35 cellular contexts compared by ENCODE assay signal in the genomic region with DNA sequence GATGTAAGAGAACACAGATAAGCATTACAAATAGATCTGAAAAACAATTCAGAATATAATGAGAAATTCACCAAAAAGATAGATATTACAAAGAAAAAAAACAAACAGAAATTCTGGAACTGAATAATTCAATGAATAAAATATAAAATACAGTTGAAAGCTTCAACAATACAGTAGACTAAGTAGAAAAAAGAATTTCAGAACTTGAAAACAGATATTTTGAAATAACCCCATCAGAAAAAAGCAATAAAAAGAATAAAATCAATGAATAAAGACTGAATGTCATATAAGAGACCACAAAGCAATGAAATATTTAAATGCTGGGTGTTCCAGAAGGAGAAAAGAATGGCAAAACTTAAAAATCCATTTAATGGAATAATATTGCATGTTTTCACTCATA.
DNase-seq lines count a peak whose midpoint lies in the region; ATAC-seq, FAIRE-seq and TF ChIP-seq lines count a peak whose summit lies in the region.
"Had no signal": no experiment of that assay in that cellular context is flagged by ENCODE, and none has a peak within 500 bp of the region (broad histone marks: within the 10 kb centered on the region; RNA-seq: fewer than 3 reads in every experiment).

No MANE protein-coding gene starts in this region.

- POLR2A ChIA-PET in SK-N-SH (lab: Yijun Ruan, JAX) = no interaction called here
- POLR2A ChIA-PET in HEK293 (lab: Yijun Ruan, JAX) = no interaction called here
- POLR2A ChIA-PET in K562 (lab: Yijun Ruan, JAX) = no interaction called here
- POLR2A ChIA-PET in CD8-positive, alpha-beta memory T cell (lab: Charles Lee) = no interaction called here

- no peaks in the 10 kb centered on the region for H3K9me3 ChIP-seq in SK-N-SH
- H3K9me3 ChIP-seq in HEK293 (ENCODE audit: control insufficient read depth, insufficient read depth, low read depth, low read length) = no peaks in the 10 kb centered on the region
- H3K9me3 ChIP-seq in K562 (replicated peaks; ENCODE audit: control insufficient read depth, insufficient read depth, low read depth, low read length) = no peaks in the 10 kb centered on the region; the same call in 1 of the 2 replicates
- H3K9me3 ChIP-seq in CD8-positive, alpha-beta memory T cell (ENCODE audit: low read length) = no peaks in the 10 kb centered on the region
- H3K9me3 ChIP-seq: BE2C had no signal

- H3K9ac ChIP-seq in SK-N-SH = no peak overlapping the region
- no peak overlapping the region for H3K9ac ChIP-seq in K562 (ENCODE audit: insufficient read depth in 1 of 2, low read depth in 2 of 2, low read length in 2 of 2)
- H3K9ac ChIP-seq: BLaER1; BLaER1 treated with 17β-estradiol and CSF1 and Interleukin-3, amounts not matched to agents 10 nM and 100 nM had no signal

- peaks cover 6 to 32% (median 23%) of the 10 kb centered on the region in 5 donors for H3K9me3 Mint-ChIP-seq in CD8-positive, alpha-beta memory T cell

- no peak for ATAC-seq in SK-N-SH treated with all-trans-retinoic acid at 6 μM for 48 hours
- ATAC-seq in K562 = no peak
- no peak for ATAC-seq in HG03097 (IDR thresholded peaks at IDR 0.05; ENCODE audit: low FRiP score, unreplicated experiment)
- ATAC-seq: A549; CD8-positive, alpha-beta T cell had no signal

- no peaks in the 10 kb centered on the region for H4K20me1 ChIP-seq in SK-N-SH (ENCODE audit: insufficient read depth)
- H4K20me1 ChIP-seq in K562 (replicated peaks; ENCODE audit: control insufficient read depth, insufficient read depth, low read length) = no peaks in the 10 kb centered on the region
- H4K20me1 ChIP-seq: BLaER1; BLaER1 treated with 17β-estradiol and CSF1 and Interleukin-3, amounts not matched to agents 10 nM and 100 nM had no signal

- no peaks in the 10 kb centered on the region for H3K9me2 ChIP-seq in SK-N-SH

- H3K79me2 ChIP-seq in SK-N-SH (ENCODE audit: insufficient read depth) = no peaks in the 10 kb centered on the region
- no peaks in the 10 kb centered on the region for H3K79me2 ChIP-seq in K562 (ENCODE audit: control insufficient read depth, insufficient read depth, low read length)

- DNase-seq in SK-N-SH (no peak), K562 (ENCODE audit: extremely low read depth in 1 of 4, low spot score in 3 of 4) (no peak), nucleus accumbens (lab: John Stamatoyannopoulos, UW) (no peak)
- no peak for DNase-seq in CD8-positive, alpha-beta memory T cell
- DNase-seq: 8988T; ACHN; AML-193; BE2C; C1 segment of cervical spinal cord; Caco-2; Calu3; CD4-positive, alpha-beta memory T cell; CD4-positive, alpha-beta T cell; CD4-positive, CD25-positive, alpha-beta regulatory T cell; CD8-positive, alpha-beta T cell; COR-L47; DMS 273 treated with DMSO at 0.1 percent for 48 hours; DMS153; DMS53; DMS79; DMS79 treated with DMSO at 0.1 percent for 48 hours; DND-41; EL had no signal

- in situ Hi-C loops in K562 (cut with MboI) = no loop called here

- H3K4me3 Mint-ChIP-seq in CD8-positive, alpha-beta memory T cell = no peak overlapping the region
- H3K4me3 Mint-ChIP-seq: B cell; CD14-positive monocyte; CD4-positive, alpha-beta memory T cell; CD4-positive, alpha-beta T cell; CD4-positive, CD25-positive, alpha-beta regulatory T cell; CD8-positive, alpha-beta T cell had no signal

- H3K4me1 ChIP-seq in SK-N-SH (ENCODE audit: control insufficient read depth in 1 of 2, insufficient read depth in 2 of 2, low read depth in 1 of 2, low read length in 1 of 2) (peaks cover 0 to 2% of the 10 kb centered on the region in 2 experiments; a peak in 1 of 4 replicates), HEK293 (ENCODE audit: control insufficient read depth, insufficient read depth, low read length) (no peaks in the 10 kb centered on the region), K562 (replicated peaks in 1 of 2; ENCODE audit: control insufficient read depth in 2 of 2, insufficient read depth in 2 of 2, low read length in 2 of 2) (no peaks in the 10 kb centered on the region)
- no peaks in the 10 kb centered on the region for H3K4me1 ChIP-seq in CD8-positive, alpha-beta memory T cell (ENCODE audit: insufficient read depth, low read length)
- H3K4me1 ChIP-seq: A549; BE2C; BLaER1; BLaER1 treated with 17β-estradiol and CSF1 and Interleukin-3, amounts not matched to agents 10 nM and 100 nM; Caco-2 had no signal

- TF ChIP-seq EP300 in SK-N-SH (IDR thresholded peaks at IDR 0.05; ENCODE audit: borderline replicate concordance in 1 of 2, low read depth in 1 of 2, low read length in 1 of 2) (no peak), K562 (IDR thresholded peaks at IDR 0.05; ENCODE audit: low read length) (no peak)

- intact Hi-C loops in K562 (cut with micrococcal nuclease) = no loop called here

- CTCF ChIA-PET in SK-N-SH (lab: Yijun Ruan, JAX) = interaction anchor here (0.6 kb wide), 1 partner anchor 119 kb away, joined by 3 read pairs; no protein-coding TSS in a partner anchor
- CTCF ChIA-PET in HEK293 (lab: Yijun Ruan, JAX) = interaction anchor here (0.6 kb wide), 1 partner anchor 338 kb away, joined by 3 read pairs; no protein-coding TSS in a partner anchor
- CTCF ChIA-PET in K562 (lab: Yijun Ruan, JAX; ENCODE audit: low intra/inter-chr PET ratio) = no interaction called here
- CTCF ChIA-PET in CD8-positive, alpha-beta memory T cell (lab: Charles Lee) = no interaction called here

- H3K27ac Mint-ChIP-seq in CD8-positive, alpha-beta memory T cell = no peak overlapping the region
- H3K27ac Mint-ChIP-seq: B cell; CD14-positive monocyte; CD4-positive, alpha-beta memory T cell; CD4-positive, alpha-beta T cell; CD4-positive, CD25-positive, alpha-beta regulatory T cell; CD8-positive, alpha-beta T cell had no signal

- TF ChIP-seq CTCF in SK-N-SH (IDR thresholded peaks at IDR 0.05) = no peak
- TF ChIP-seq CTCF in HEK293 (tag by site-specific recombination; IDR thresholded peaks at IDR 0.05) = no peak
- no peak for TF ChIP-seq CTCF in K562 (IDR thresholded peaks at IDR 0.05 in 2 of 3, conservative IDR thresholded peaks at IDR 0.05 in 1 of 3; ENCODE audit: insufficient read depth in 2 of 3, low read depth in 1 of 3, low read length in 3 of 3)

- no TSS peak for BruUV-seq in K562 (replicated peaks; lab: Mats Ljungman, UMichigan)

- H2AFZ ChIP-seq in SK-N-SH (ENCODE audit: low read depth) (no peak overlapping the region), K562 (ENCODE audit: low read depth, low read length) (no peak overlapping the region)

- no peaks in the 10 kb centered on the region for H3K27me3 Mint-ChIP-seq in CD8-positive, alpha-beta memory T cell
- H3K27me3 Mint-ChIP-seq: B cell; CD4-positive, alpha-beta T cell; CD4-positive, CD25-positive, alpha-beta regulatory T cell had no signal

- peaks cover 0 to 1% (median 0%) of the 10 kb centered on the region in 3 donors for H3K36me3 Mint-ChIP-seq in CD8-positive, alpha-beta memory T cell
- H3K36me3 Mint-ChIP-seq: CD14-positive monocyte; CD4-positive, alpha-beta memory T cell; CD4-positive, CD25-positive, alpha-beta regulatory T cell; CD8-positive, alpha-beta T cell had no signal

- FAIRE-seq in A204.1 (lab: Jason Lieb, UNC) = peak; percentile 30
- FAIRE-seq in K562 (lab: Jason Lieb, UNC) = no peak
- FAIRE-seq: A549, D721Med had no signal

- no peak for TF ChIP-seq RAD21 in SK-N-SH (IDR thresholded peaks at IDR 0.05; ENCODE audit: low read length)
- no peak for TF ChIP-seq RAD21 in K562 (CRISPR knock-in tag; conservative IDR thresholded peaks at IDR 0.05 in 1 of 2, IDR thresholded peaks at IDR 0.05 in 1 of 2)

- no peak for TF ChIP-seq POLR2A in K562 (conservative IDR thresholded peaks at IDR 0.05)

- no peaks in the 10 kb centered on the region for H3F3A ChIP-seq in SK-N-SH (replicated peaks; ENCODE audit: insufficient read depth)

- H3K4me2 ChIP-seq in SK-N-SH = no peak overlapping the region
- H3K4me2 ChIP-seq in K562 (ENCODE audit: insufficient read depth, low read length) = no peak overlapping the region
- H3K4me2 ChIP-seq: A549; BLaER1; BLaER1 treated with 17β-estradiol and CSF1 and Interleukin-3, amounts not matched to agents 10 nM and 100 nM had no signal

- H3K27ac ChIP-seq in SK-N-SH (ENCODE audit: low read depth in 2 of 2, low read length in 1 of 2) (no peak overlapping the region), HEK293 (ENCODE audit: extremely low read depth, low read depth, low read length) (no peak overlapping the region), K562 (ENCODE audit: extremely low read depth, low read depth, low read length) (no peak overlapping the region)
- no peak overlapping the region for H3K27ac ChIP-seq in CD8-positive, alpha-beta memory T cell (ENCODE audit: low read depth, low read length)
- H3K27ac ChIP-seq: 22Rv1; A549; BLaER1; BLaER1 treated with 17β-estradiol and CSF1 and Interleukin-3, amounts not matched to agents 10 nM and 100 nM; C4-2B had no signal

- H3K9me1 ChIP-seq in K562 (ENCODE audit: control insufficient read depth, insufficient read depth, low read length) = no peaks in the 10 kb centered on the region

- no peaks in the 10 kb centered on the region for H3K27me3 ChIP-seq in SK-N-SH (ENCODE audit: insufficient read depth)
- no peaks in the 10 kb centered on the region for H3K27me3 ChIP-seq in K562 (ENCODE audit: control insufficient read depth in 2 of 2, insufficient read depth in 2 of 2, low read length in 2 of 2)
- H3K27me3 ChIP-seq in CD8-positive, alpha-beta memory T cell (ENCODE audit: insufficient read depth, low read length, poor library complexity, severe bottlenecking) = no peaks in the 10 kb centered on the region
- H3K27me3 ChIP-seq: BE2C; BLaER1; BLaER1 treated with 17β-estradiol and CSF1 and Interleukin-3, amounts not matched to agents 10 nM and 100 nM had no signal

- H3K4me3 ChIP-seq in SK-N-SH (ENCODE audit: low read depth in 2 of 2, low read length in 1 of 2) (no peak overlapping the region), HEK293 (ENCODE audit: low read depth, low read length) (no peak overlapping the region), K562 (no peak overlapping the region)
- no peak overlapping the region for H3K4me3 ChIP-seq in CD8-positive, alpha-beta memory T cell (ENCODE audit: low read length)
- H3K4me3 ChIP-seq: A549; BLaER1; BLaER1 treated with 17β-estradiol and CSF1 and Interleukin-3, amounts not matched to agents 10 nM and 100 nM had no signal

- no peaks in the 10 kb centered on the region for H3K4me1 Mint-ChIP-seq in CD8-positive, alpha-beta memory T cell
- H3K4me1 Mint-ChIP-seq: B cell; CD14-positive monocyte; CD4-positive, alpha-beta memory T cell; CD4-positive, CD25-positive, alpha-beta regulatory T cell had no signal

- no peaks in the 10 kb centered on the region for H3K36me3 ChIP-seq in SK-N-SH (replicated peaks in 1 of 2; ENCODE audit: control insufficient read depth in 1 of 2, insufficient read depth in 2 of 2, low read length in 1 of 2)
- H3K36me3 ChIP-seq in HEK293 (ENCODE audit: control insufficient read depth in 2 of 2, insufficient read depth in 1 of 2, low read length in 2 of 2) = no peaks in the 10 kb centered on the region
- no peaks in the 10 kb centered on the region for H3K36me3 ChIP-seq in K562 (ENCODE audit: control insufficient read depth, insufficient read depth, low read length)
- no peaks in the 10 kb centered on the region for H3K36me3 ChIP-seq in CD8-positive, alpha-beta memory T cell (ENCODE audit: insufficient read depth, low read length)
- H3K36me3 ChIP-seq: BE2C; BLaER1; BLaER1 treated with 17β-estradiol and CSF1 and Interleukin-3, amounts not matched to agents 10 nM and 100 nM had no signal

TF ChIP-seq in SK-N-SH, 30 proteins besides CTCF, POLR2A, EP300 and RAD21 (continues in another document):
- TF ChIP-seq FOXM1 (IDR thresholded peaks at IDR 0.05; ENCODE audit: low read depth) = no peak

TF ChIP-seq in K562, 482 proteins besides CTCF, POLR2A, EP300 and RAD21 (continues in another document):
- TF ChIP-seq ZKSCAN3 (CRISPR knock-in tag; IDR thresholded peaks at IDR 0.05) = no peak

Comparison
In these comparisons a context has a peak if more than half of its experiments do, and no peak if none do; other contexts are left out.
1. CTCF ChIA-PET loops: an anchor here in SK-N-SH (0.6 kb wide) and HEK293 (0.6 kb wide); none called in K562 and CD8-positive, alpha-beta memory T cell.